Comparison of ENCODE assay signal across 28 cellular contexts in the genomic region with DNA sequence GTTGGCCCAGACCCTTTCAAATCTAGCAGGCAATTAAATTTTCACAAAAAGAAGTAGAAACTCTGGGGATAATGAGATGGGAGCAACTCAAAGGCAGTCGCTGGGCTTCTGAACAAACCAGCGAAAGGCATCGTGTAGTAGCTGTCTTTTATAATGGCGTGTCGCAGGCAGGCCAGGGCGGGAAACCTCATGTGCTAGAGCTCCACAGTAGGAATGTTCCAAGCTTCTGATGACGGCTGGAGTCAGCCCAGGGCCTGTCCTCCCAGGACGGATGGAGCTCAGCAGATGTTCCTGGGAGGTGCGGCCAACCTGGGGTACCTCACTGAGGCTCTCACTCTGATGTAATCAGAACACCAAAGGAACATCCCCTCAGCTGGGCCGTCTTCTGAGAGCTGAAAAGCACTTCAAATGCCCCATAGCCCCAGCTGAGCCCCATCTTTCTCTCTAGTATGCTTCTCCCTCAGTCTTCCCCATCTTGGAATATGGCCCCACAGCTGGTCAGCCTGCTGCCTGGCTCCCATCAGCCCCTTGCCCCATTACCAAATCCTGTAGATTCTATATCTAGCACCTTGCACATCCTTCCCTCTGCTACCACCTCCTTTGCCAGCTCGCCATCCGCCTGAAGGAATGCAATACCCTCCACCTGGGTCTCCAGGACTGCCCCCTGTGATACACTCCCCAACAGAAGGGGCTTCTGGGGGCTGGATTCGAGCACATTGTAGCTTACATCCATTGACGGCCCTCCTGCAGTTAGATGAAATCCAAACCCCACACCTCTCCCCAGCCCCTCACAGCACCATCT. TPM values are rescaled to one million over a fixed set of nuclear protein-coding genes. Genes with fewer than 3 reads are reported as not detected.
"Had no signal": no experiment of that assay in that cellular context is flagged by ENCODE, and none has a peak within 500 bp of the region (broad histone marks: within the 10 kb centered on the region; RNA-seq: fewer than 3 reads in every experiment).

No MANE protein-coding gene starts in this region.

- H3K27me3 ChIP-seq: vagina had no signal

- H3K4me3 Mint-ChIP-seq: activated B cell treated with CpG ODN at 0.5 μM for 24 hours; activated naive CD8-positive, alpha-beta T cell treated with anti-CD3 and anti-CD28 coated beads for 36 hours; endodermal cell; mesothelial cell of epicardium; natural killer cell treated with Interleukin-12 subunit alpha and Interleukin-12 subunit beta and Interleukin-15 and Interleukin-18, amount 100 ng/mL, for 72 hours; stimulated activated effector memory CD8-positive, alpha-beta T cell treated with anti-CD3 and anti-CD28 coated beads, Interleukin-12 subunit alpha, Interleukin-12 subunit beta, amount 100 ng/mL, for 72 hours had no signal

- ATAC-seq: left colon; lower lobe of right lung; natural killer cell treated with Interleukin-12 subunit alpha and Interleukin-12 subunit beta and Interleukin-15 and Interleukin-18, amount 100 ng/mL, for 72 hours; right cardiac atrium; SK-N-SH treated with all-trans-retinoic acid at 6 μM for 48 hours; stimulated activated effector memory CD8-positive, alpha-beta T cell treated with anti-CD3 and anti-CD28 coated beads, Interleukin-12 subunit alpha, Interleukin-12 subunit beta, amount 100 ng/mL, for 72 hours had no signal

- H3K4me3 ChIP-seq: cardiac muscle cell, hepatocyte, lower lobe of right lung, smooth muscle cell, tibial artery, vagina had no signal

- H3K36me3 ChIP-seq: cardiac muscle cell, lower lobe of right lung, tibial artery, vagina had no signal

- H3K27ac ChIP-seq: cardiac muscle cell, epithelial cell of prostate, hepatocyte, lower lobe of right lung, tibial artery, vagina had no signal

- H3K4me2 ChIP-seq: hepatocyte, smooth muscle cell had no signal

- H3K4me1 ChIP-seq: lower lobe of right lung, tibial artery, vagina had no signal

- H3K9me3 ChIP-seq: lower lobe of right lung, tibial artery, vagina had no signal

- H2AFZ ChIP-seq: hepatocyte had no signal

- DNase-seq: activated B cell treated with CpG ODN at 0.5 μM for 24 hours; activated CD4-positive, alpha-beta T cell treated with anti-CD3 and anti-CD28 coated beads for 48 hours; activated naive CD4-positive, alpha-beta T cell; activated naive CD8-positive, alpha-beta T cell treated with anti-CD3 and anti-CD28 coated beads for 36 hours; amniotic stem cell; endodermal cell; foreskin fibroblast; left colon; lower lobe of right lung; nucleus accumbens; right cardiac atrium; stimulated activated CD4-positive, alpha-beta T cell treated with anti-CD3 and anti-CD28 coated beads, Interleukin-4, amount 100 ng/mL, for 1 hour; T-helper 1 cell; T-helper 9 cell; tibial artery had no signal

- H3K4me1 Mint-ChIP-seq: mesothelial cell of epicardium had no signal

- H3K36me3 Mint-ChIP-seq: activated naive CD8-positive, alpha-beta T cell treated with anti-CD3 and anti-CD28 coated beads for 36 hours; mesothelial cell of epicardium; natural killer cell treated with Interleukin-12 subunit alpha and Interleukin-12 subunit beta and Interleukin-15 and Interleukin-18, amount 100 ng/mL, for 72 hours; stimulated activated effector memory CD8-positive, alpha-beta T cell treated with anti-CD3 and anti-CD28 coated beads, Interleukin-12 subunit alpha, Interleukin-12 subunit beta, amount 100 ng/mL, for 72 hours had no signal

- H3K9me3 Mint-ChIP-seq: activated B cell treated with CpG ODN at 0.5 μM for 24 hours; activated naive CD8-positive, alpha-beta T cell treated with anti-CD3 and anti-CD28 coated beads for 36 hours; mesothelial cell of epicardium; natural killer cell treated with Interleukin-12 subunit alpha and Interleukin-12 subunit beta and Interleukin-15 and Interleukin-18, amount 100 ng/mL, for 72 hours; stimulated activated effector memory CD8-positive, alpha-beta T cell treated with anti-CD3 and anti-CD28 coated beads, Interleukin-12 subunit alpha, Interleukin-12 subunit beta, amount 100 ng/mL, for 72 hours had no signal

- H3K79me2 ChIP-seq: hepatocyte had no signal

- H3K27ac Mint-ChIP-seq: activated B cell treated with CpG ODN at 0.5 μM for 24 hours; activated naive CD8-positive, alpha-beta T cell treated with anti-CD3 and anti-CD28 coated beads for 36 hours; endodermal cell; mesothelial cell of epicardium; natural killer cell treated with Interleukin-12 subunit alpha and Interleukin-12 subunit beta and Interleukin-15 and Interleukin-18, amount 100 ng/mL, for 72 hours; progenitor cell of endocrine pancreas; stimulated activated effector memory CD8-positive, alpha-beta T cell treated with anti-CD3 and anti-CD28 coated beads, Interleukin-12 subunit alpha, Interleukin-12 subunit beta, amount 100 ng/mL, for 72 hours had no signal

RNA-seq across cellular contexts. Expression of a gene that starts 54.9 kb away (rescaled TPM):
- total RNA-seq: activated B cell treated with CpG ODN at 0.5 μM for 24 hours; activated CD8-positive, alpha-beta memory T cell treated with anti-CD3 and anti-CD28 coated beads for 36 hours; activated naive CD8-positive, alpha-beta T cell treated with anti-CD3 and anti-CD28 coated beads for 36 hours; dermis microvascular lymphatic vessel endothelial cell; glomerular endothelial cell; mesothelial cell of epicardium; natural killer cell treated with Interleukin-12 subunit alpha and Interleukin-12 subunit beta and Interleukin-15 and Interleukin-18, amount 100 ng/mL, for 72 hours; smooth muscle cell had no signal
- polyA plus RNA-seq: smooth muscle cell had no signal
